Comparison of ENCODE assay signal across 31 cellular contexts in the genomic region with DNA sequence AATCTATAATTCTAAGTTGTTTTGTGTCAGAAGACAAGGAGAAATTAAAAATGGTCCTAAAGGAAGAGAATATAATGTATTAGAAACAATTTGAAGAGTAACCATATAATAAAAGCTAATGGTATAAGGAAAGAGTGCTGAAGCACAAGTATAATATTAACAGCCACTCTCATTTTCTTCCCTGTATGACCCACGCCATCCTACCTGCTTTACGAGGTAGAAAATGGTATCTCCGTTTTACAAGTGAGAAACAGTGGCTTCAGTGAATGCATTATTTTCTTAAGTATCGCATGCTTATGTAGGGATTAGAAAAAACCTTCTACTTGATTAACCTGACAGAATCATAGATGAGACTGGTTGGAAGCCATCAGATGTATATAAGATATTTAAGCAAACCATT.
"Had no signal": no experiment of that assay in that cellular context is flagged by ENCODE, and none has a peak within 500 bp of the region (broad histone marks: within the 10 kb centered on the region; RNA-seq: fewer than 3 reads in every experiment).

No MANE protein-coding gene starts in this region.

- H3K36me3 ChIP-seq: brain microvascular endothelial cell, breast epithelium had no signal

- H3K4me3 ChIP-seq: body of pancreas, breast epithelium had no signal

- H3K4me1 Mint-ChIP-seq: activated B cell treated with CpG ODN at 0.5 μM for 24 hours; activated CD4-positive, alpha-beta T cell treated with anti-CD3 and anti-CD28 coated beads, Interleukin-2, amount 10 ng/mL, durations not matched to agents 24 days and 14 days; activated naive CD4-positive, alpha-beta T cell treated with anti-CD3 and anti-CD28 coated beads, Interleukin-2, amount 10 ng/mL, durations not matched to agents 7 days and 5 days; activated naive CD4-positive, alpha-beta T cell treated with anti-CD3 and anti-CD28 coated beads, Interleukin-2, amount 50 U/mL, for 24 hours; activated naive CD8-positive, alpha-beta T cell treated with anti-CD3 and anti-CD28 coated beads, Interleukin-2, amount 10 ng/mL, durations not matched to agents 7 days and 5 days; activated naive CD8-positive, alpha-beta T cell treated with anti-CD3 and anti-CD28 coated beads, Interleukin-2, amount 50 U/mL, for 24 hours had no signal

- H3K36me3 Mint-ChIP-seq: activated CD4-positive, alpha-beta memory T cell treated with anti-CD3 and anti-CD28 coated beads for 36 hours; activated naive CD4-positive, alpha-beta T cell treated with anti-CD3 and anti-CD28 coated beads, Interleukin-2, amount 10 ng/mL, durations not matched to agents 7 days and 5 days; activated naive CD4-positive, alpha-beta T cell treated with anti-CD3 and anti-CD28 coated beads, Interleukin-2, amount 50 U/mL, for 24 hours; activated naive CD8-positive, alpha-beta T cell; activated naive CD8-positive, alpha-beta T cell treated with anti-CD3 and anti-CD28 coated beads, Interleukin-2, amount 10 ng/mL, durations not matched to agents 7 days and 5 days had no signal

- DNase-seq: activated B cell treated with CpG ODN at 0.5 μM for 24 hours; activated CD4-positive, alpha-beta memory T cell treated with anti-CD3 and anti-CD28 coated beads for 36 hours; activated CD4-positive, alpha-beta T cell treated with anti-CD3 and anti-CD28 coated beads for 4 hours; activated CD4-positive, alpha-beta T cell treated with anti-CD3 and anti-CD28 coated beads, Interleukin-2, amount 10 ng/mL, durations not matched to agents 24 days and 14 days; activated CD4-positive, alpha-beta T cell treated with anti-CD3 and anti-CD28 coated beads, Interleukin-2, amount 50 U/mL, for 1 hour; activated CD4-positive, alpha-beta T cell treated with anti-CD3 and anti-CD28 coated beads, Interleukin-2, amount 50 U/mL, for 4 hours; activated CD4-positive, CD25-positive, alpha-beta regulatory T cell treated with anti-CD3 and anti-CD28 coated beads, Interleukin-2, amount 50 U/mL, for 72 hours; activated CD8-positive, alpha-beta memory T cell treated with anti-CD3 and anti-CD28 coated beads, Interleukin-2, amount 50 U/mL, for 48 hours; activated CD8-positive, alpha-beta T cell treated with anti-CD3 and anti-CD28 coated beads for 36 hours; activated effector memory CD4-positive, alpha-beta T cell treated with Interleukin-2 at 50 U/mL for 16 hours; activated gamma-delta T cell; activated naive CD4-positive, alpha-beta T cell treated with anti-CD3 and anti-CD28 coated beads, Interleukin-2, amount 10 ng/mL, durations not matched to agents 7 days and 5 days; activated naive CD4-positive, alpha-beta T cell treated with Interleukin-2 at 50 U/mL for 16 hours; activated naive CD8-positive, alpha-beta T cell treated with anti-CD3 and anti-CD28 coated beads, Interleukin-2, amount 10 ng/mL, durations not matched to agents 7 days and 5 days; activated naive CD8-positive, alpha-beta T cell treated with anti-CD3 and anti-CD28 coated beads, Interleukin-2, amount 50 U/mL, for 24 hours; activated T-cell treated with anti-CD3 and anti-CD28 coated beads, Interleukin-2, amount 50 U/mL, for 24 hours; activated T-cell treated with anti-CD3 and anti-CD28 coated beads, Interleukin-2, amount 50 U/mL, for 48 hours; aorta; body of pancreas; brain microvascular endothelial cell; central memory CD4-positive, alpha-beta T cell; T-helper 1 cell; T-helper 2 cell; T-helper 9 cell had no signal

- H3K27me3 ChIP-seq: body of pancreas, brain microvascular endothelial cell, breast epithelium had no signal

- H3K27ac ChIP-seq: body of pancreas, brain microvascular endothelial cell, breast epithelium, VCaP had no signal

- H3K4me3 Mint-ChIP-seq: activated B cell treated with CpG ODN at 0.5 μM for 24 hours; activated CD4-positive, alpha-beta memory T cell treated with anti-CD3 and anti-CD28 coated beads for 36 hours; activated CD4-positive, alpha-beta T cell treated with anti-CD3 and anti-CD28 coated beads, Interleukin-2, amount 10 ng/mL, durations not matched to agents 24 days and 14 days; activated CD8-positive, alpha-beta T cell treated with anti-CD3 and anti-CD28 coated beads for 36 hours; activated naive CD4-positive, alpha-beta T cell treated with anti-CD3 and anti-CD28 coated beads, Interleukin-2, amount 10 ng/mL, durations not matched to agents 7 days and 5 days; activated naive CD4-positive, alpha-beta T cell treated with anti-CD3 and anti-CD28 coated beads, Interleukin-2, amount 50 U/mL, for 24 hours; activated naive CD8-positive, alpha-beta T cell; activated naive CD8-positive, alpha-beta T cell treated with anti-CD3 and anti-CD28 coated beads, Interleukin-2, amount 10 ng/mL, durations not matched to agents 7 days and 5 days; activated naive CD8-positive, alpha-beta T cell treated with anti-CD3 and anti-CD28 coated beads, Interleukin-2, amount 50 U/mL, for 24 hours; activated T-cell treated with anti-CD3 and anti-CD28 coated beads, Interleukin-2, amount 50 U/mL, for 24 hours; T-helper 1 cell treated with Interleukin-12 subunit alpha and Interleukin-12 subunit beta and Interleukin-4 antibody, amounts not matched to agents 30 μg/mL and 1 μg/mL, for 36 hours; T-helper 2 cell treated with Interferon-gamma antibody and Interleukin-4, amounts not matched to agents 5 μg/mL and 100 μg/mL, for 36 hours had no signal

- H3K27ac Mint-ChIP-seq: activated B cell treated with CpG ODN at 0.5 μM for 24 hours; activated CD4-positive, alpha-beta memory T cell treated with anti-CD3 and anti-CD28 coated beads for 36 hours; activated CD4-positive, alpha-beta T cell treated with anti-CD3 and anti-CD28 coated beads, Interleukin-2, amount 10 ng/mL, durations not matched to agents 24 days and 14 days; activated CD8-positive, alpha-beta T cell treated with anti-CD3 and anti-CD28 coated beads for 36 hours; activated naive CD4-positive, alpha-beta T cell treated with anti-CD3 and anti-CD28 coated beads, Interleukin-2, amount 10 ng/mL, durations not matched to agents 7 days and 5 days; activated naive CD4-positive, alpha-beta T cell treated with anti-CD3 and anti-CD28 coated beads, Interleukin-2, amount 50 U/mL, for 24 hours; activated naive CD8-positive, alpha-beta T cell; activated naive CD8-positive, alpha-beta T cell treated with anti-CD3 and anti-CD28 coated beads, Interleukin-2, amount 10 ng/mL, durations not matched to agents 7 days and 5 days; activated naive CD8-positive, alpha-beta T cell treated with anti-CD3 and anti-CD28 coated beads, Interleukin-2, amount 50 U/mL, for 24 hours; activated T-cell treated with anti-CD3 and anti-CD28 coated beads, Interleukin-2, amount 50 U/mL, for 24 hours; activated T-helper 2 cell treated with anti-CD3 and anti-CD28 coated beads, Interferon-gamma antibody, Interleukin-2, Interleukin-4, amounts not matched to agents 10 μg/mL and 5 μg/mL and 100 μg/mL, durations not matched to agents 14 hours and 24 hours and 36 hours; T-helper 1 cell treated with Interleukin-12 subunit alpha and Interleukin-12 subunit beta and Interleukin-4 antibody, amounts not matched to agents 30 μg/mL and 1 μg/mL, for 36 hours; T-helper 2 cell treated with Interferon-gamma antibody and Interleukin-4, amounts not matched to agents 5 μg/mL and 100 μg/mL, for 36 hours had no signal

- H3K4me1 ChIP-seq: body of pancreas, breast epithelium had no signal

- H3K27me3 Mint-ChIP-seq: activated B cell treated with CpG ODN at 0.5 μM for 24 hours; activated CD4-positive, alpha-beta memory T cell treated with anti-CD3 and anti-CD28 coated beads for 36 hours; activated CD4-positive, alpha-beta T cell treated with anti-CD3 and anti-CD28 coated beads, Interleukin-2, amount 10 ng/mL, durations not matched to agents 24 days and 14 days; activated CD8-positive, alpha-beta T cell treated with anti-CD3 and anti-CD28 coated beads for 36 hours; activated naive CD4-positive, alpha-beta T cell treated with anti-CD3 and anti-CD28 coated beads, Interleukin-2, amount 10 ng/mL, durations not matched to agents 7 days and 5 days; activated naive CD4-positive, alpha-beta T cell treated with anti-CD3 and anti-CD28 coated beads, Interleukin-2, amount 50 U/mL, for 24 hours; activated naive CD8-positive, alpha-beta T cell; activated naive CD8-positive, alpha-beta T cell treated with anti-CD3 and anti-CD28 coated beads, Interleukin-2, amount 10 ng/mL, durations not matched to agents 7 days and 5 days; activated naive CD8-positive, alpha-beta T cell treated with anti-CD3 and anti-CD28 coated beads, Interleukin-2, amount 50 U/mL, for 24 hours; activated T-cell treated with anti-CD3 and anti-CD28 coated beads, Interleukin-2, amount 50 U/mL, for 24 hours had no signal

- H3K9me3 ChIP-seq: body of pancreas had no signal

- H3K9me3 Mint-ChIP-seq: activated CD4-positive, alpha-beta memory T cell treated with anti-CD3 and anti-CD28 coated beads for 36 hours; activated CD4-positive, alpha-beta T cell treated with anti-CD3 and anti-CD28 coated beads, Interleukin-2, amount 10 ng/mL, durations not matched to agents 24 days and 14 days; activated CD8-positive, alpha-beta T cell treated with anti-CD3 and anti-CD28 coated beads for 36 hours; activated naive CD4-positive, alpha-beta T cell treated with anti-CD3 and anti-CD28 coated beads, Interleukin-2, amount 10 ng/mL, durations not matched to agents 7 days and 5 days; activated naive CD4-positive, alpha-beta T cell treated with anti-CD3 and anti-CD28 coated beads, Interleukin-2, amount 50 U/mL, for 24 hours; activated naive CD8-positive, alpha-beta T cell treated with anti-CD3 and anti-CD28 coated beads, Interleukin-2, amount 10 ng/mL, durations not matched to agents 7 days and 5 days; activated naive CD8-positive, alpha-beta T cell treated with anti-CD3 and anti-CD28 coated beads, Interleukin-2, amount 50 U/mL, for 24 hours; activated T-helper 2 cell treated with anti-CD3 and anti-CD28 coated beads, Interferon-gamma antibody, Interleukin-2, Interleukin-4, amounts not matched to agents 10 μg/mL and 5 μg/mL and 100 μg/mL, durations not matched to agents 14 hours and 24 hours and 36 hours; T-helper 1 cell treated with Interleukin-12 subunit alpha and Interleukin-12 subunit beta and Interleukin-4 antibody, amounts not matched to agents 30 μg/mL and 1 μg/mL, for 36 hours; T-helper 2 cell treated with Interferon-gamma antibody and Interleukin-4, amounts not matched to agents 5 μg/mL and 100 μg/mL, for 36 hours had no signal
